In genomic region chr7:2478387-2478760, GRCh38 we compare ENCODE assay signal across 10 cellular contexts. TPM values are rescaled to one million over a fixed set of nuclear protein-coding genes. Genes with fewer than 3 reads are reported as not detected.
DNase-seq lines count a peak whose midpoint lies in the region; ATAC-seq, FAIRE-seq and TF ChIP-seq lines count a peak whose summit lies in the region.
"Had no signal": no experiment of that assay in that cellular context is flagged by ENCODE, and none has a peak within 500 bp of the region (broad histone marks: within the 10 kb centered on the region; RNA-seq: fewer than 3 reads in every experiment).

No MANE protein-coding gene starts in this region.

- no peaks in the 10 kb centered on the region for H3K27me3 Mint-ChIP-seq in activated CD4-positive, alpha-beta memory T cell treated with anti-CD3 and anti-CD28 coated beads for 36 hours
- H3K27me3 Mint-ChIP-seq in osteocyte (ENCODE audit: unreplicated experiment), result no peaks in the 10 kb centered on the region
- peaks cover 5% of the 10 kb centered on the region for H3K27me3 Mint-ChIP-seq in activated T-helper 1 cell treated with anti-CD3 and anti-CD28 coated beads, Interleukin-12 subunit alpha, Interleukin-12 subunit beta, Interleukin-2, Interleukin-4 antibody, amounts not matched to agents 30 ng/mL and 10 ng/mL and 1 ng/mL, durations not matched to agents 14 hours and 24 hours and 36 hours (ENCODE audit: insufficient read depth)

- peaks cover 15 to 38% of the 10 kb centered on the region in 2 experiments; a peak in 4 of 5 replicates for H3K27me3 ChIP-seq in K562 (ENCODE audit: control insufficient read depth in 2 of 2, insufficient read depth in 2 of 2, low read length in 2 of 2)
- peaks cover 23% of the 10 kb centered on the region for H3K27me3 ChIP-seq in lower lobe of right lung (ENCODE audit: low read depth)
- H3K27me3 ChIP-seq in hepatocyte, result no peaks in the 10 kb centered on the region

- H2AFZ ChIP-seq in K562 (ENCODE audit: low read depth, low read length), result no peak overlapping the region
- no peak overlapping the region for H2AFZ ChIP-seq in hepatocyte

- H3K36me3 ChIP-seq in K562 (ENCODE audit: control insufficient read depth, insufficient read depth, low read length), result no peaks in the 10 kb centered on the region
- H3K36me3 ChIP-seq in lower lobe of right lung, result no peaks in the 10 kb centered on the region
- H3K36me3 ChIP-seq in hepatocyte (replicated peaks; ENCODE audit: insufficient read depth, low read depth), result no peaks in the 10 kb centered on the region

- in situ Hi-C loops in K562 (cut with MboI), result no loop called here

- H3K9me2 ChIP-seq in hepatocyte (replicated peaks; ENCODE audit: insufficient read depth), result no peaks in the 10 kb centered on the region

- intact Hi-C loops in K562 (cut with micrococcal nuclease) (loop anchor here (5.0 to 10.0 kb wide), 2 partner anchors 89 to 186 kb away; no protein-coding TSS in a partner anchor), lower lobe of right lung (cut with DNase I) (no loop called here)
- intact Hi-C loops in activated CD4-positive, alpha-beta memory T cell treated with anti-CD3 and anti-CD28 coated beads for 36 hours (cut with micrococcal nuclease), result loop anchor here (5.0 kb wide), 2 partner anchors 44 to 79 kb away; partner anchors contain the start of genes BRAT1 and IQCE
- intact Hi-C loops in activated T-helper 1 cell treated with anti-CD3 and anti-CD28 coated beads, Interleukin-12 subunit alpha, Interleukin-12 subunit beta, Interleukin-2, Interleukin-4 antibody, amounts not matched to agents 30 ng/mL and 10 ng/mL and 1 ng/mL, durations not matched to agents 14 hours and 24 hours and 36 hours (cut with micrococcal nuclease), result no loop called here

- no peak for TF ChIP-seq POLR2A in K562 (conservative IDR thresholded peaks at IDR 0.05)

- H3K4me1 ChIP-seq in K562 (replicated peaks in 1 of 2; ENCODE audit: control insufficient read depth in 2 of 2, insufficient read depth in 2 of 2, low read length in 2 of 2), result peaks cover 0 to 53% of the 10 kb centered on the region in 2 experiments; a peak in 3 of 5 replicates
- peaks cover 20% of the 10 kb centered on the region for H3K4me1 ChIP-seq in lower lobe of right lung
- no peaks in the 10 kb centered on the region for H3K4me1 ChIP-seq in hepatocyte (ENCODE audit: insufficient read depth)

- no TSS peak for BruUV-seq in K562 (replicated peaks; lab: Mats Ljungman, UMichigan)

- H3K9me1 ChIP-seq in K562 (ENCODE audit: control insufficient read depth, insufficient read depth, low read length), result no peaks in the 10 kb centered on the region

- no peak for TF ChIP-seq CTCF in K562 (IDR thresholded peaks at IDR 0.05 in 2 of 3, conservative IDR thresholded peaks at IDR 0.05 in 1 of 3; ENCODE audit: insufficient read depth in 2 of 3, low read depth in 1 of 3, low read length in 3 of 3)
- TF ChIP-seq CTCF in lower lobe of right lung (IDR thresholded peaks at IDR 0.05), result no peak
- TF ChIP-seq CTCF in hepatocyte (IDR thresholded peaks at IDR 0.05; ENCODE audit: poor library complexity), result no peak
- TF ChIP-seq CTCF in osteocyte (IDR thresholded peaks at IDR 0.05), result no peak

- no peak overlapping the region for H3K4me2 ChIP-seq in K562 (ENCODE audit: insufficient read depth, low read length)
- H3K4me2 ChIP-seq in hepatocyte, result no peak overlapping the region

- H3K27ac Mint-ChIP-seq in activated CD4-positive, alpha-beta memory T cell treated with anti-CD3 and anti-CD28 coated beads for 36 hours, result no peak overlapping the region
- H3K27ac Mint-ChIP-seq in osteocyte (ENCODE audit: unreplicated experiment), result no peak overlapping the region
- H3K27ac Mint-ChIP-seq in activated T-helper 1 cell treated with anti-CD3 and anti-CD28 coated beads, Interleukin-12 subunit alpha, Interleukin-12 subunit beta, Interleukin-2, Interleukin-4 antibody, amounts not matched to agents 30 ng/mL and 10 ng/mL and 1 ng/mL, durations not matched to agents 14 hours and 24 hours and 36 hours, result no peak overlapping the region

- peak; percentile 22 for ATAC-seq in K562
- peak; percentile 61 to 78 for ATAC-seq in lower lobe of right lung

- H3K9me3 ChIP-seq in K562 (replicated peaks; ENCODE audit: control insufficient read depth, insufficient read depth, low read depth, low read length), result peaks cover 4% of the 10 kb centered on the region; the same call in 1 of the 2 replicates
- H3K9me3 ChIP-seq in lower lobe of right lung, result peaks cover 3% of the 10 kb centered on the region
- H3K9me3 ChIP-seq in hepatocyte (ENCODE audit: low read depth), result no peaks in the 10 kb centered on the region

- no peaks in the 10 kb centered on the region for H3K36me3 Mint-ChIP-seq in activated CD4-positive, alpha-beta memory T cell treated with anti-CD3 and anti-CD28 coated beads for 36 hours
- no peaks in the 10 kb centered on the region for H3K36me3 Mint-ChIP-seq in osteocyte (ENCODE audit: unreplicated experiment)
- no peaks in the 10 kb centered on the region for H3K36me3 Mint-ChIP-seq in activated T-helper 1 cell treated with anti-CD3 and anti-CD28 coated beads, Interleukin-12 subunit alpha, Interleukin-12 subunit beta, Interleukin-2, Interleukin-4 antibody, amounts not matched to agents 30 ng/mL and 10 ng/mL and 1 ng/mL, durations not matched to agents 14 hours and 24 hours and 36 hours (ENCODE audit: low read depth)

- H3K9me3 Mint-ChIP-seq in activated CD4-positive, alpha-beta memory T cell treated with anti-CD3 and anti-CD28 coated beads for 36 hours, result peaks cover 8% of the 10 kb centered on the region
- H3K9me3 Mint-ChIP-seq in osteocyte (ENCODE audit: unreplicated experiment), result no peaks in the 10 kb centered on the region
- H3K9me3 Mint-ChIP-seq in activated T-helper 1 cell treated with anti-CD3 and anti-CD28 coated beads, Interleukin-12 subunit alpha, Interleukin-12 subunit beta, Interleukin-2, Interleukin-4 antibody, amounts not matched to agents 30 ng/mL and 10 ng/mL and 1 ng/mL, durations not matched to agents 14 hours and 24 hours and 36 hours, result peaks cover 4% of the 10 kb centered on the region

- CTCF ChIA-PET in K562 (lab: Yijun Ruan, JAX; ENCODE audit: low intra/inter-chr PET ratio), result interaction anchor here (0.7 kb wide), 1 partner anchor 232 kb away, joined by 3 read pairs; no protein-coding TSS in a partner anchor
- CTCF ChIA-PET in activated CD4-positive, alpha-beta memory T cell treated with anti-CD3 and anti-CD28 coated beads for 36 hours (lab: Charles Lee), result interaction anchor here (0.5 to 1.7 kb wide), 5 partner anchors 9 to 273 kb away, joined by 3 to 9 read pairs (median 3); no protein-coding TSS in a partner anchor

- peak; percentile 7 for DNase-seq in activated naive CD4-positive, alpha-beta T cell treated with anti-CD3 and anti-CD28 coated beads, Interleukin-2, amount 50 U/mL, for 16 hours
- DNase-seq in activated naive CD4-positive, alpha-beta T cell (lab: John Stamatoyannopoulos, UW), result no peak
- peak in 2 of 4 experiments; percentile 38 to 50 for DNase-seq in K562 (ENCODE audit: extremely low read depth in 1 of 4, low spot score in 3 of 4)
- DNase-seq in lower lobe of right lung, result peak; percentile 72
- DNase-seq in hepatocyte (ENCODE audit: low spot score), result no peak
- no peak for DNase-seq in activated CD4-positive, alpha-beta memory T cell treated with anti-CD3 and anti-CD28 coated beads for 36 hours
- no peak for DNase-seq in osteocyte (ENCODE audit: extremely low spot score, unreplicated experiment)
- DNase-seq in activated T-helper 1 cell treated with anti-CD3 and anti-CD28 coated beads, Interleukin-12 subunit alpha, Interleukin-12 subunit beta, Interleukin-2, Interleukin-4 antibody, amounts not matched to agents 30 ng/mL and 10 ng/mL and 1 ng/mL, durations not matched to agents 14 hours and 24 hours and 36 hours (ENCODE audit: low spot score), result no peak
- DNase-seq: NCI-H524 treated with DMSO at 0.1 percent for 48 hours had no signal

- FAIRE-seq in K562 (lab: Jason Lieb, UNC), result no peak

- no peak overlapping the region for H3K4me3 ChIP-seq in K562
- no peak overlapping the region for H3K4me3 ChIP-seq in lower lobe of right lung
- H3K4me3 ChIP-seq in hepatocyte, result no peak overlapping the region

- peaks cover 23% of the 10 kb centered on the region for H4K20me1 ChIP-seq in K562 (replicated peaks; ENCODE audit: control insufficient read depth, insufficient read depth, low read length)
- H4K20me1 ChIP-seq in hepatocyte (ENCODE audit: insufficient read depth, poor library complexity, severe bottlenecking), result no peaks in the 10 kb centered on the region

- WGBS in K562 (ENCODE audit: insufficient coverage, low coverage, missing lambda C conversion rate), result 11% methylated on average over 9 of the region's 11 CpGs
- WGBS in hepatocyte (ENCODE audit: low lambda C conversion rate, missing lambda C conversion rate), result 79% methylated on average over 11 of the region's 11 CpGs

- peak overlapping the region in 1 of 2 experiments; percentile 68; a peak in 1 of 4 replicates for H3K9ac ChIP-seq in K562 (ENCODE audit: insufficient read depth in 1 of 2, low read depth in 2 of 2, low read length in 2 of 2)

- TF ChIP-seq RAD21 in K562 (CRISPR knock-in tag; conservative IDR thresholded peaks at IDR 0.05 in 1 of 2, IDR thresholded peaks at IDR 0.05 in 1 of 2), result no peak

- TF ChIP-seq EP300 in K562 (IDR thresholded peaks at IDR 0.05; ENCODE audit: low read length), result no peak

- no peak overlapping the region for H3K27ac ChIP-seq in K562 (ENCODE audit: extremely low read depth, low read depth, low read length)
- no peak overlapping the region for H3K27ac ChIP-seq in lower lobe of right lung
- no peak overlapping the region for H3K27ac ChIP-seq in hepatocyte

- POLR2A ChIA-PET in K562 (lab: Yijun Ruan, JAX), result interaction anchor here (1.0 to 1.1 kb wide), 2 partner anchors 9 to 15 kb away, joined by 3 read pairs; no protein-coding TSS in a partner anchor
- POLR2A ChIA-PET in activated CD4-positive, alpha-beta memory T cell treated with anti-CD3 and anti-CD28 coated beads for 36 hours (lab: Charles Lee), result no interaction called here

- no peak overlapping the region for H3K4me3 Mint-ChIP-seq in activated CD4-positive, alpha-beta memory T cell treated with anti-CD3 and anti-CD28 coated beads for 36 hours
- H3K4me3 Mint-ChIP-seq in osteocyte (ENCODE audit: unreplicated experiment), result no peak overlapping the region
- no peak overlapping the region for H3K4me3 Mint-ChIP-seq in activated T-helper 1 cell treated with anti-CD3 and anti-CD28 coated beads, Interleukin-12 subunit alpha, Interleukin-12 subunit beta, Interleukin-2, Interleukin-4 antibody, amounts not matched to agents 30 ng/mL and 10 ng/mL and 1 ng/mL, durations not matched to agents 14 hours and 24 hours and 36 hours

- H3K79me2 ChIP-seq in K562 (ENCODE audit: control insufficient read depth, insufficient read depth, low read length), result no peaks in the 10 kb centered on the region
- no peaks in the 10 kb centered on the region for H3K79me2 ChIP-seq in hepatocyte

- no peaks in the 10 kb centered on the region for H3K4me1 Mint-ChIP-seq in activated CD4-positive, alpha-beta memory T cell treated with anti-CD3 and anti-CD28 coated beads for 36 hours (ENCODE audit: low read depth)
- H3K4me1 Mint-ChIP-seq in osteocyte (ENCODE audit: unreplicated experiment), result peaks cover 24% of the 10 kb centered on the region
- H3K4me1 Mint-ChIP-seq in activated T-helper 1 cell treated with anti-CD3 and anti-CD28 coated beads, Interleukin-12 subunit alpha, Interleukin-12 subunit beta, Interleukin-2, Interleukin-4 antibody, amounts not matched to agents 30 ng/mL and 10 ng/mL and 1 ng/mL, durations not matched to agents 14 hours and 24 hours and 36 hours (ENCODE audit: low read depth), result no peaks in the 10 kb centered on the region

RNA-seq across cellular contexts. Expression of gene GRIFIN, which starts 2.2 kb away (rescaled TPM):
- not detected in 2 replicates for total RNA-seq in K562 (2011; cell fraction: chromatin; rRNA removed; ENCODE audit: low replicate concordance)
- not detected in 2 replicates for total RNA-seq in K562 (2011; cell fraction: nucleolus; rRNA removed)
- not detected in 2 replicates for total RNA-seq in K562 (2011; cell fraction: nucleoplasm; rRNA removed)
- total RNA-seq in K562 (2014; rRNA removed) (not detected in 2 replicates), K562 (2014; rRNA removed; fragmentation: Illumina TruSeq; extraction: Trizol) (not detected in 2 replicates), K562 (2015; rRNA removed; fragmentation: Illumina TruSeq; extraction: Trizol) (not detected in 2 replicates), K562 (2021) (not detected in 2 replicates), lower lobe of right lung (not detected), hepatocyte (not detected in 2 replicates), osteocyte (not detected in 2 replicates)
- polyA plus RNA-seq in K562 (2011; rRNA removed) (not detected in 2 replicates), K562 (2014; fragmentation: Illumina TruSeq; extraction: Trizol) (not detected in 2 replicates), K562 (2014; fragmentation: Nextera tagmentation; extraction: Ambion mirVana) (not detected), K562 (2014; rRNA removed) (not detected in 2 replicates), hepatocyte (not detected in 2 replicates)
- polyA plus RNA-seq in K562 (2011; cell fraction: cytosol; rRNA removed), result not detected in 2 replicates
- not detected in 2 replicates for polyA plus RNA-seq in K562 (2011; cell fraction: nucleus; rRNA removed)
- not detected in 2 replicates for polyA plus RNA-seq in K562 (2012)
- polyA minus RNA-seq in K562 (2011; rRNA and poly(A)+ RNA removed), result not detected in 2 replicates
- polyA minus RNA-seq in K562 (2011; cell fraction: cytosol; rRNA and poly(A)+ RNA removed), result not detected in 2 replicates
- not detected in 2 replicates for polyA minus RNA-seq in K562 (2011; cell fraction: nucleus; rRNA and poly(A)+ RNA removed)
- not detected for total RNA-seq in activated CD4-positive, alpha-beta memory T cell treated with anti-CD3 and anti-CD28 coated beads for 36 hours
- not detected in 2 replicates for total RNA-seq in activated T-helper 1 cell treated with anti-CD3 and anti-CD28 coated beads, Interleukin-12 subunit alpha, Interleukin-12 subunit beta, Interleukin-2, Interleukin-4 antibody, amounts not matched to agents 30 ng/mL and 10 ng/mL and 1 ng/mL, durations not matched to agents 14 hours and 24 hours and 36 hours
- total RNA-seq: mononuclear cell had no signal

RNA-seq across cellular contexts. Expression of gene LFNG, which starts 41.2 kb away (rescaled TPM):
- 0.76 and 4.3 TPM in 2 replicates for total RNA-seq in K562 (2011; cell fraction: chromatin; rRNA removed; ENCODE audit: low replicate concordance)
- total RNA-seq in K562 (2011; cell fraction: nucleolus; rRNA removed), result 3.6 and 4.7 TPM in 2 replicates
- 2.0 and 2.1 TPM in 2 replicates for total RNA-seq in K562 (2011; cell fraction: nucleoplasm; rRNA removed)
- 0.49 and 0.73 TPM in 2 replicates for total RNA-seq in K562 (2014; rRNA removed)
- total RNA-seq in K562 (2014; rRNA removed; fragmentation: Illumina TruSeq; extraction: Trizol), result 0.18 and 0.22 TPM in 2 replicates
- total RNA-seq in K562 (2015; rRNA removed; fragmentation: Illumina TruSeq; extraction: Trizol), result 0.25 and 0.30 TPM in 2 replicates
- total RNA-seq in K562 (2021), result 0.81 and 0.89 TPM in 2 replicates
- 0.86 and 1.2 TPM in 2 replicates for polyA plus RNA-seq in K562 (2011; rRNA removed)
- polyA plus RNA-seq in K562 (2011; cell fraction: cytosol; rRNA removed), result 1.4 and 2.5 TPM in 2 replicates
- 4.7 and 6.5 TPM in 2 replicates for polyA plus RNA-seq in K562 (2011; cell fraction: nucleus; rRNA removed)
- polyA plus RNA-seq in K562 (2012), result 0.43 and 0.47 TPM in 2 replicates
- 0.24 and 0.39 TPM in 2 replicates for polyA plus RNA-seq in K562 (2014; fragmentation: Illumina TruSeq; extraction: Trizol)
- polyA plus RNA-seq in K562 (2014; fragmentation: Nextera tagmentation; extraction: Ambion mirVana), result under 1 TPM in 1 of 2 experiments, not detected in 1; 0.03 TPM
- polyA plus RNA-seq in K562 (2014; rRNA removed), result 0.25 and 0.28 TPM in 2 replicates
- polyA minus RNA-seq in K562 (2011; rRNA and poly(A)+ RNA removed), result 0.45 and 0.49 TPM in 2 replicates
- 0.91 and 1.0 TPM in 2 replicates for polyA minus RNA-seq in K562 (2011; cell fraction: cytosol; rRNA and poly(A)+ RNA removed)
- 3.6 and 3.8 TPM in 2 replicates for polyA minus RNA-seq in K562 (2011; cell fraction: nucleus; rRNA and poly(A)+ RNA removed)
- total RNA-seq in lower lobe of right lung, result 42.6 TPM
- 4.5 and 7.5 TPM in 2 replicates for total RNA-seq in hepatocyte
- 1.2 and 1.6 TPM in 2 replicates for polyA plus RNA-seq in hepatocyte
- total RNA-seq in activated CD4-positive, alpha-beta memory T cell treated with anti-CD3 and anti-CD28 coated beads for 36 hours, result 10 to 100 TPM; 33.0 to 33.1 TPM
- total RNA-seq in osteocyte, result 20.8 and 23.3 TPM in 2 replicates
- 34.8 and 34.9 TPM in 2 replicates for total RNA-seq in activated T-helper 1 cell treated with anti-CD3 and anti-CD28 coated beads, Interleukin-12 subunit alpha, Interleukin-12 subunit beta, Interleukin-2, Interleukin-4 antibody, amounts not matched to agents 30 ng/mL and 10 ng/mL and 1 ng/mL, durations not matched to agents 14 hours and 24 hours and 36 hours

Comparison
In these comparisons a context has a peak if more than half of its experiments do, and no peak if none do; other contexts are left out.
1. DNase-seq: peak in activated naive CD4-positive, alpha-beta T cell treated with anti-CD3 and anti-CD28 coated beads, Interleukin-2, amount 50 U/mL, for 16 hours (single experiment) and lower lobe of right lung (single experiment); none in activated naive CD4-positive, alpha-beta T cell (0 of 4), hepatocyte (single experiment), activated CD4-positive, alpha-beta memory T cell treated with anti-CD3 and anti-CD28 coated beads for 36 hours (single experiment), osteocyte (single experiment) and activated T-helper 1 cell treated with anti-CD3 and anti-CD28 coated beads, Interleukin-12 subunit alpha, Interleukin-12 subunit beta, Interleukin-2, Interleukin-4 antibody, amounts not matched to agents 30 ng/mL and 10 ng/mL and 1 ng/mL, durations not matched to agents 14 hours and 24 hours and 36 hours (single experiment).
2. intact Hi-C loops: an anchor here in K562 (5.0 to 10.0 kb wide) and activated CD4-positive, alpha-beta memory T cell treated with anti-CD3 and anti-CD28 coated beads for 36 hours (5.0 kb wide); none called in lower lobe of right lung and activated T-helper 1 cell treated with anti-CD3 and anti-CD28 coated beads, Interleukin-12 subunit alpha, Interleukin-12 subunit beta, Interleukin-2, Interleukin-4 antibody, amounts not matched to agents 30 ng/mL and 10 ng/mL and 1 ng/mL, durations not matched to agents 14 hours and 24 hours and 36 hours.